Comparison of ENCODE assay signal across 20 cellular contexts in genomic region chr6:44409207-44409796, GRCh38. TPM values are rescaled to one million over a fixed set of nuclear protein-coding genes. Genes with fewer than 3 reads are reported as not detected.
DNase-seq lines count a peak whose midpoint lies in the region; ATAC-seq and TF ChIP-seq lines count a peak whose summit lies in the region.
"Had no signal": no experiment of that assay in that cellular context is flagged by ENCODE, and none has a peak within 500 bp of the region (broad histone marks: within the 10 kb centered on the region; RNA-seq: fewer than 3 reads in every experiment).

No MANE protein-coding gene starts in this region.

- no peaks in the 10 kb centered on the region for H3K9me3 ChIP-seq in T-helper 17 cell (ENCODE audit: control insufficient read depth, low read length, poor library complexity, severe bottlenecking)
- H3K9me3 ChIP-seq: SJSA1 had no signal

- peak in 1 of 2 donors; percentile 76 for ATAC-seq in natural killer cell treated with Interleukin-12 subunit alpha and Interleukin-12 subunit beta and Interleukin-15 and Interleukin-18, amount 100 ng/mL, for 72 hours
- ATAC-seq in natural killer cell, result no peak
- no peak for ATAC-seq in T-helper 17 cell
- ATAC-seq in omental fat pad (ENCODE audit: low FRiP score), result no peak
- ATAC-seq: CD8-positive, alpha-beta T cell; Right ventricle myocardium inferior had no signal

- intact Hi-C loops in natural killer cell (cut with micrococcal nuclease), result no loop called here

- H3K27me3 Mint-ChIP-seq in natural killer cell treated with Interleukin-12 subunit alpha and Interleukin-12 subunit beta and Interleukin-15 and Interleukin-18, amount 100 ng/mL, for 72 hours, result no peaks in the 10 kb centered on the region
- H3K27me3 Mint-ChIP-seq in natural killer cell (ENCODE audit: low read depth in 2 of 2) (no peaks in the 10 kb centered on the region), T-helper 17 cell (no peaks in the 10 kb centered on the region), endothelial cell (ENCODE audit: unreplicated experiment) (peaks cover 2% of the 10 kb centered on the region)

- DNase-seq in natural killer cell treated with Interleukin-12 subunit alpha and Interleukin-12 subunit beta and Interleukin-15 and Interleukin-18, amount 100 ng/mL, for 72 hours (ENCODE audit: low spot score), result no peak
- DNase-seq in natural killer cell, result no peak
- no peak for DNase-seq in T-helper 17 cell
- DNase-seq in endothelial cell (ENCODE audit: low spot score), result no peak
- no peak for DNase-seq in omental fat pad (ENCODE audit: low spot score)
- DNase-seq in NCI-H187 (lab: John Stamatoyannopoulos, UW), result no peak
- no peak for DNase-seq in substantia nigra (lab: John Stamatoyannopoulos, UW)
- DNase-seq: ACHN; Calu3; CD8-positive, alpha-beta T cell; Karpas-422; MV-4-11; NCI-H1694 treated with DMSO at 0.1 percent for 48 hours; NCI-H2107; NCI-H446 treated with DMSO at 0.1 percent for 48 hours; NCI-H526 treated with DMSO at 0.1 percent for 48 hours; OCI-M1 had no signal

- no peak overlapping the region for H3K27ac ChIP-seq in substantia nigra (ENCODE audit: low read depth, low read length, poor library complexity, severe bottlenecking)
- H3K27ac ChIP-seq: BLaER1 treated with 17β-estradiol and CSF1 and Interleukin-3, amounts not matched to agents 10 nM and 100 nM; SJSA1 had no signal

- peak overlapping the region in 1 of 2 donors; percentile 70 for H3K27ac Mint-ChIP-seq in natural killer cell treated with Interleukin-12 subunit alpha and Interleukin-12 subunit beta and Interleukin-15 and Interleukin-18, amount 100 ng/mL, for 72 hours
- H3K27ac Mint-ChIP-seq in natural killer cell, result peak overlapping the region in 1 of 2 donors; percentile 30
- H3K27ac Mint-ChIP-seq in T-helper 17 cell, result peak overlapping the region; percentile 17
- H3K27ac Mint-ChIP-seq in endothelial cell (ENCODE audit: unreplicated experiment), result no peak overlapping the region

- H3K36me3 Mint-ChIP-seq in natural killer cell treated with Interleukin-12 subunit alpha and Interleukin-12 subunit beta and Interleukin-15 and Interleukin-18, amount 100 ng/mL, for 72 hours, result peaks cover 45% of the 10 kb centered on the region
- H3K36me3 Mint-ChIP-seq in natural killer cell, result peaks cover 22% of the 10 kb centered on the region
- H3K36me3 Mint-ChIP-seq in T-helper 17 cell (ENCODE audit: low read depth), result peaks cover 14% of the 10 kb centered on the region
- H3K36me3 Mint-ChIP-seq in endothelial cell (ENCODE audit: low read depth, unreplicated experiment), result peaks cover 31% of the 10 kb centered on the region

- H3K9me3 Mint-ChIP-seq in natural killer cell treated with Interleukin-12 subunit alpha and Interleukin-12 subunit beta and Interleukin-15 and Interleukin-18, amount 100 ng/mL, for 72 hours, result no peaks in the 10 kb centered on the region
- H3K9me3 Mint-ChIP-seq in natural killer cell (no peaks in the 10 kb centered on the region), endothelial cell (ENCODE audit: unreplicated experiment) (no peaks in the 10 kb centered on the region)
- H3K9me3 Mint-ChIP-seq: CD8-positive, alpha-beta T cell had no signal

- peaks cover 12 to 38% of the 10 kb centered on the region in 2 donors for H3K4me1 Mint-ChIP-seq in natural killer cell treated with Interleukin-12 subunit alpha and Interleukin-12 subunit beta and Interleukin-15 and Interleukin-18, amount 100 ng/mL, for 72 hours (ENCODE audit: low read depth in 2 of 2)
- H3K4me1 Mint-ChIP-seq in natural killer cell, result peaks cover 26 to 30% of the 10 kb centered on the region in 2 donors
- H3K4me1 Mint-ChIP-seq in T-helper 17 cell, result peaks cover 28% of the 10 kb centered on the region
- H3K4me1 Mint-ChIP-seq in endothelial cell (ENCODE audit: unreplicated experiment), result peaks cover 8% of the 10 kb centered on the region

- peak overlapping the region; percentile 58 for H3K4me3 Mint-ChIP-seq in natural killer cell treated with Interleukin-12 subunit alpha and Interleukin-12 subunit beta and Interleukin-15 and Interleukin-18, amount 100 ng/mL, for 72 hours
- H3K4me3 Mint-ChIP-seq in natural killer cell, result no peak overlapping the region
- H3K4me3 Mint-ChIP-seq in T-helper 17 cell, result no peak overlapping the region
- H3K4me3 Mint-ChIP-seq in endothelial cell (ENCODE audit: unreplicated experiment), result peak overlapping the region; percentile 27
- H3K4me3 Mint-ChIP-seq: CD8-positive, alpha-beta T cell had no signal

- TF ChIP-seq CTCF in natural killer cell (IDR thresholded peaks at IDR 0.05) (no peak), endothelial cell (IDR thresholded peaks at IDR 0.05; ENCODE audit: unreplicated experiment) (no peak), omental fat pad (IDR thresholded peaks at IDR 0.05) (no peak)

RNA-seq across cellular contexts. Expression of gene CDC5L, which starts 21.8 kb away (rescaled TPM):
- 10 to 100 TPM; 21.6 to 22.6 TPM for total RNA-seq in natural killer cell treated with Interleukin-12 subunit alpha and Interleukin-12 subunit beta and Interleukin-15 and Interleukin-18, amount 100 ng/mL, for 72 hours
- total RNA-seq in natural killer cell (10 to 100 TPM; 22.0 to 25.0 (median 24.9) TPM), T-helper 17 cell (10 to 100 TPM; 17.8 to 24.7 TPM), endothelial cell (ENCODE audit: unreplicated experiment) (17.3 TPM), omental fat pad (10 to 100 TPM; 14.6 to 21.4 (median 17.3) TPM)

Comparison
In these comparisons a context has a peak if more than half of its experiments do, and no peak if none do; other contexts are left out.
1. H3K4me3 Mint-ChIP-seq: peak in natural killer cell treated with Interleukin-12 subunit alpha and Interleukin-12 subunit beta and Interleukin-15 and Interleukin-18, amount 100 ng/mL, for 72 hours (single experiment) and endothelial cell (single experiment); none in natural killer cell (single experiment) and T-helper 17 cell (single experiment).